In the genomic region with DNA sequence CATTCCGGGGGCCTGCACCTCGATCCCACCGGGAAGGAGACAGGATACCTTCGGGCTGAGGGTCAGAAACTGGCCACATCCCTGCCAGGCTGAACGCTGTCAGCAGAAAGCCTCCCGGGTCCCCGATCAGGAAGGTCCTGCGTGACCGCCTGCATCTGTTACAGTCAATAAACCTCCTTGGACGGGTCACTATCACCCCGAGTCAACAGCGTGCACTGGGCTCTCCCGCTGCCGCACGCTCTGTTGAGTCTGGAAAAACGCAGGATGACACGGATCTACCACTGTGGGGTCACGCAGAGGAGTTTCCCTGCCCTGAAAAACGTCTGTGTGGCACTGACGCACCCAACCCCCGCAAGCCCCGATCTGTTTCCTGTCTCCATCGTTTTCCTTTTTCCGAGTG, we compare ENCODE assay signal across 10 cellular contexts. TPM values are rescaled to one million over a fixed set of nuclear protein-coding genes. Genes with fewer than 3 reads are reported as not detected.
DNase-seq lines count a peak whose midpoint lies in the region; ATAC-seq and TF ChIP-seq lines count a peak whose summit lies in the region.
"Had no signal": no experiment of that assay in that cellular context is flagged by ENCODE, and none has a peak within 500 bp of the region (broad histone marks: within the 10 kb centered on the region; RNA-seq: fewer than 3 reads in every experiment).

No MANE protein-coding gene starts in this region.

- no peaks in the 10 kb centered on the region for H3K27me3 Mint-ChIP-seq in MCF 10A (ENCODE audit: insufficient read depth, unreplicated experiment)
- H3K27me3 Mint-ChIP-seq in activated naive CD8-positive, alpha-beta T cell treated with anti-CD3 and anti-CD28 coated beads, Interleukin-2, amount 10 ng/mL, durations not matched to agents 7 days and 5 days = peaks cover 44% of the 10 kb centered on the region

- H3K9me3 Mint-ChIP-seq in MCF 10A (ENCODE audit: unreplicated experiment) = no peaks in the 10 kb centered on the region
- H3K9me3 Mint-ChIP-seq in activated naive CD8-positive, alpha-beta T cell treated with anti-CD3 and anti-CD28 coated beads, Interleukin-2, amount 10 ng/mL, durations not matched to agents 7 days and 5 days = no peaks in the 10 kb centered on the region

- no peak for TF ChIP-seq POLR2A in breast epithelium (IDR thresholded peaks at IDR 0.05)
- no peak for TF ChIP-seq POLR2A in suprapubic skin (IDR thresholded peaks at IDR 0.05)

- BruUV-seq in MCF 10A (replicated peaks; lab: Mats Ljungman, UMichigan) = no TSS peak

- no peak for TF ChIP-seq EP300 in suprapubic skin (IDR thresholded peaks at IDR 0.05)

- POLR2A ChIA-PET in MCF 10A (lab: Yijun Ruan, JAX) = no interaction called here
- POLR2A ChIA-PET in activated naive CD8-positive, alpha-beta T cell treated with anti-CD3 and anti-CD28 coated beads, Interleukin-2, amount 10 ng/mL, durations not matched to agents 7 days and 5 days (lab: Charles Lee) = no interaction called here

- TF ChIP-seq CTCF in breast epithelium (IDR thresholded peaks at IDR 0.05) (no peak), MCF 10A (IDR thresholded peaks at IDR 0.05; ENCODE audit: unreplicated experiment) (no peak), suprapubic skin (IDR thresholded peaks at IDR 0.05) (no peak)

- H3K4me1 ChIP-seq in breast epithelium (peaks cover 0 to 4% of the 10 kb centered on the region in 2 donors), suprapubic skin (peaks cover 33% of the 10 kb centered on the region)

- no peaks in the 10 kb centered on the region for H3K9me3 ChIP-seq in breast epithelium
- H3K9me3 ChIP-seq in suprapubic skin = no peaks in the 10 kb centered on the region

- DNase-seq in breast epithelium (ENCODE audit: low spot score in 2 of 2) (no peak), MCF 10A (ENCODE audit: unreplicated experiment) (no peak), kidney tubule cell (ENCODE audit: low spot score) (peak; percentile 35), suprapubic skin (ENCODE audit: low spot score in 2 of 2) (no peak), NCI-H524 treated with DMSO at 0.1 percent for 48 hours (lab: John Stamatoyannopoulos, UW) (no peak), Ammon's horn (ENCODE audit: low spot score) (no peak), inferior parietal cortex (ENCODE audit: extremely low spot score) (no peak)
- no peak for DNase-seq in activated naive CD8-positive, alpha-beta T cell treated with anti-CD3 and anti-CD28 coated beads, Interleukin-2, amount 10 ng/mL, durations not matched to agents 7 days and 5 days
- DNase-seq: stimulated activated naive CD4-positive, alpha-beta T cell had no signal

- no peak overlapping the region for H3K4me3 Mint-ChIP-seq in MCF 10A (ENCODE audit: unreplicated experiment)
- peak overlapping the region; percentile 77 for H3K4me3 Mint-ChIP-seq in activated naive CD8-positive, alpha-beta T cell treated with anti-CD3 and anti-CD28 coated beads, Interleukin-2, amount 10 ng/mL, durations not matched to agents 7 days and 5 days

- peaks cover 0 to 35% of the 10 kb centered on the region in 2 donors for H3K27me3 ChIP-seq in breast epithelium
- peaks cover 29% of the 10 kb centered on the region for H3K27me3 ChIP-seq in suprapubic skin

- H3K36me3 ChIP-seq in breast epithelium = no peaks in the 10 kb centered on the region
- H3K36me3 ChIP-seq in suprapubic skin = no peaks in the 10 kb centered on the region

- H3K27ac ChIP-seq in breast epithelium = no peak overlapping the region
- no peak overlapping the region for H3K27ac ChIP-seq in suprapubic skin
- H3K27ac ChIP-seq: HL-60 had no signal

- H3K27ac Mint-ChIP-seq in MCF 10A (ENCODE audit: low read depth, unreplicated experiment) = no peak overlapping the region
- no peak overlapping the region for H3K27ac Mint-ChIP-seq in activated naive CD8-positive, alpha-beta T cell treated with anti-CD3 and anti-CD28 coated beads, Interleukin-2, amount 10 ng/mL, durations not matched to agents 7 days and 5 days

- H3K4me3 ChIP-seq in breast epithelium (peak overlapping the region; percentile 32 to 64 (median 48)), suprapubic skin (peak overlapping the region; percentile 52)

- no peaks in the 10 kb centered on the region for H3K36me3 Mint-ChIP-seq in MCF 10A (ENCODE audit: insufficient read depth, unreplicated experiment)
- peaks cover 2% of the 10 kb centered on the region for H3K36me3 Mint-ChIP-seq in activated naive CD8-positive, alpha-beta T cell treated with anti-CD3 and anti-CD28 coated beads, Interleukin-2, amount 10 ng/mL, durations not matched to agents 7 days and 5 days

- ATAC-seq in activated naive CD8-positive, alpha-beta T cell treated with anti-CD3 and anti-CD28 coated beads, Interleukin-2, amount 10 ng/mL, durations not matched to agents 7 days and 5 days (ENCODE audit: low read depth) = no peak

- CTCF ChIA-PET in MCF 10A (lab: Yijun Ruan, JAX) = no interaction called here

- peaks cover 6% of the 10 kb centered on the region for H3K4me1 Mint-ChIP-seq in MCF 10A (ENCODE audit: insufficient read depth, unreplicated experiment)
- H3K4me1 Mint-ChIP-seq in activated naive CD8-positive, alpha-beta T cell treated with anti-CD3 and anti-CD28 coated beads, Interleukin-2, amount 10 ng/mL, durations not matched to agents 7 days and 5 days = peaks cover 20% of the 10 kb centered on the region

- intact Hi-C loops in breast epithelium (cut with DNase I; ENCODE audit: low total_unique reads) (no loop called here), MCF 10A (cut with micrococcal nuclease) (no loop called here)

- 3% methylated on average over 19 of the region's 24 CpGs for WGBS in suprapubic skin

RNA-seq across cellular contexts. Expression of a gene that starts 12.1 kb away (rescaled TPM):
- total RNA-seq in breast epithelium (10 to 100 TPM; 10.4 to 23.3 (median 23.1) TPM), MCF 10A (2022) (13.7 and 14.0 TPM in 2 replicates), suprapubic skin (10 to 100 TPM; 31.8 to 79.6 (median 47.1) TPM)
- total RNA-seq in activated naive CD8-positive, alpha-beta T cell treated with anti-CD3 and anti-CD28 coated beads, Interleukin-2, amount 10 ng/mL, durations not matched to agents 7 days and 5 days = 10 to 100 TPM; 40.3 to 40.7 TPM

RNA-seq across cellular contexts. Expression of a gene that starts 56.0 kb away (rescaled TPM):
- total RNA-seq in breast epithelium = 10 to 100 TPM; 25.5 to 45.9 (median 27.2) TPM
- 54.9 and 73.4 TPM in 2 replicates for total RNA-seq in MCF 10A (2022)
- total RNA-seq in activated naive CD8-positive, alpha-beta T cell treated with anti-CD3 and anti-CD28 coated beads, Interleukin-2, amount 10 ng/mL, durations not matched to agents 7 days and 5 days = 10 to 100 TPM; 63.1 to 64.5 TPM
- total RNA-seq in suprapubic skin = 10 to 100 TPM; 29.7 to 36.4 (median 34.3) TPM
